ENCODE assay signal across 18 cellular contexts in the genomic region with DNA sequence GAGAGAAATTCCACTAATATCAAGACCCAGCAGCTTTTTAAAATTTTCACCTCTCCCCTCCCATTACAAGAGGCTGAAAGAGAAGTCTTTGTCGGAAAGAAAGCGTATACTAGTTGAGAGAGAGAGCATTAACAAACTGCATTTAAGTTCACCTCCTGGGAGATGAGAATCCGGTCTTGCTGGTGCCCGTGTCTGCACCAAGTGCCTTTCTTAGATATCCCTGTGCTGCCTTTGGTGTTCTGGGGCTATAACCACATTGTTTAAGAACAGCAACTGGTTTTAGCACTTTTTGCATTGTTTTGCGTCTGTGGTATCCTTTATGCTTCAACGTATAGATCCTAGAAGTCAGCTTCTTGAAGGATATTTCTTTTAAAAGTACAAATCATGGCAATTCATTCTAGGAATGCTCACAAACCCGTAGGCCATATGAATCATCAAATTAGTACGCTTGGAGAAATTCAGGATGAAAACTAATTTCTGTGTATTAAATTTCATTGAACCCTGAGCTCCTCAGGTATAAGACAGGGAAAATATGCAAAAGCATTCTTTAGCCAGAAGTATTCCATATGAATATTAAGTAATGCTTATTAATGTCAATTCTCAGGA. TPM values are rescaled to one million over a fixed set of nuclear protein-coding genes. Genes with fewer than 3 reads are reported as not detected.
"Had no signal": no experiment of that assay in that cellular context is flagged by ENCODE, and none has a peak within 500 bp of the region (broad histone marks: within the 10 kb centered on the region; RNA-seq: fewer than 3 reads in every experiment).

No MANE protein-coding gene starts in this region.

- H3K4me1 ChIP-seq: upper lobe of right lung had no signal

- H3K27me3 ChIP-seq: cardiac muscle cell, upper lobe of right lung had no signal

- DNase-seq: activated CD4-positive, alpha-beta T cell treated with anti-CD3 and anti-CD28 coated beads for 1 hour; activated CD4-positive, alpha-beta T cell treated with anti-CD3 and anti-CD28 coated beads, Interleukin-2, amount 50 U/mL, for 4 hours; activated naive CD4-positive, alpha-beta T cell; activated naive CD8-positive, alpha-beta T cell treated with anti-CD3 and anti-CD28 coated beads, Interleukin-2, amount 10 ng/mL, durations not matched to agents 7 days and 5 days; activated T-cell treated with anti-CD3 and anti-CD28 coated beads for 4 hours; anterior cingulate cortex; hippocampal formation; kidney; left ventricle myocardium inferior; naive thymus-derived CD8-positive, alpha-beta T cell; right cardiac atrium; small intestine; T-helper 1 cell; upper lobe of right lung had no signal

- H3K27ac ChIP-seq: cardiac muscle cell, left ventricle myocardium inferior, upper lobe of right lung had no signal

- H3K4me3 ChIP-seq: cardiac muscle cell, left ventricle myocardium inferior, upper lobe of right lung had no signal

- H3K36me3 ChIP-seq: cardiac muscle cell, left ventricle myocardium inferior, upper lobe of right lung had no signal

- H3K9me3 ChIP-seq: left ventricle myocardium inferior, upper lobe of right lung had no signal

RNA-seq across cellular contexts. Expression of a gene that starts 3.4 kb away (rescaled TPM):
- total RNA-seq: activated naive CD8-positive, alpha-beta T cell treated with anti-CD3 and anti-CD28 coated beads, Interleukin-2, amount 10 ng/mL, durations not matched to agents 7 days and 5 days; esophagus mucosa; kidney; left ventricle myocardium inferior; mucosa of gallbladder; naive thymus-derived CD8-positive, alpha-beta T cell; progenitor cell of endocrine pancreas; right cardiac atrium; upper lobe of right lung had no signal
- polyA plus RNA-seq: naive thymus-derived CD8-positive, alpha-beta T cell; small intestine had no signal

RNA-seq across cellular contexts. Expression of a gene that starts 43.7 kb away (rescaled TPM):
- total RNA-seq: naive thymus-derived CD8-positive, alpha-beta T cell had no signal
- polyA plus RNA-seq: naive thymus-derived CD8-positive, alpha-beta T cell had no signal
